8 cellular contexts compared by ENCODE assay signal in genomic region chr15:42549052-42549491, GRCh38. TPM values are rescaled to one million over a fixed set of nuclear protein-coding genes. Genes with fewer than 3 reads are reported as not detected.
DNase-seq lines count a peak whose midpoint lies in the region; ATAC-seq and TF ChIP-seq lines count a peak whose summit lies in the region.

No MANE protein-coding gene starts in this region.

- peak overlapping the region; percentile 81 for H3K4me3 ChIP-seq in astrocyte of the spinal cord (ENCODE audit: low read depth, low read length)
- peak overlapping the region; percentile 82 for H3K4me3 ChIP-seq in iPS-18a (ENCODE audit: low read length)
- peak overlapping the region; percentile 100 for H3K4me3 ChIP-seq in smooth muscle cell

- WGBS in smooth muscle cell (ENCODE audit: low lambda C conversion rate): under 1% methylated on average over 15 of the region's 15 CpGs

- in situ Hi-C loops in astrocyte of the spinal cord (cut with HindIII; ENCODE audit: low sequenced_read_pairs): no loop called here

- peak; percentile 14 for ATAC-seq in HG02623 (IDR thresholded peaks at IDR 0.05; ENCODE audit: unreplicated experiment)

- H3K79me2 ChIP-seq in smooth muscle cell (ENCODE audit: low read depth): peaks cover 58% of the 10 kb centered on the region

- TF ChIP-seq CTCF in astrocyte of the spinal cord (IDR thresholded peaks at IDR 0.05; ENCODE audit: low read depth, low read length) (no peak), smooth muscle cell (IDR thresholded peaks at IDR 0.05; ENCODE audit: borderline replicate concordance, insufficient read depth, poor library complexity, severe bottlenecking) (no peak)

- H3K9ac ChIP-seq in iPS-18a (ENCODE audit: low read length): peak overlapping the region; percentile 78
- H3K9ac ChIP-seq in smooth muscle cell (ENCODE audit: low read depth): peak overlapping the region; percentile 94

- H3K27ac ChIP-seq in iPS-18a (ENCODE audit: low read length) (peak overlapping the region; percentile 90), smooth muscle cell (ENCODE audit: low read depth) (peak overlapping the region; percentile 76)

- H3K4me1 ChIP-seq in iPS-18a (ENCODE audit: control insufficient read depth, low read depth, low read length): peaks cover 8% of the 10 kb centered on the region
- H3K4me1 ChIP-seq in smooth muscle cell (ENCODE audit: low read depth): peaks cover 16% of the 10 kb centered on the region

- H3K9me3 ChIP-seq in iPS-18a (ENCODE audit: control insufficient read depth, low read depth, low read length): no peaks in the 10 kb centered on the region
- H3K9me3 ChIP-seq in smooth muscle cell (replicated peaks; ENCODE audit: low read depth): no peaks in the 10 kb centered on the region

- peak overlapping the region; percentile 99 for H3K4me2 ChIP-seq in smooth muscle cell

- H3F3A ChIP-seq in smooth muscle cell (ENCODE audit: low read depth): peaks cover 8% of the 10 kb centered on the region

- peak; percentile 8 for DNase-seq in stimulated activated CD4-positive, alpha-beta T cell treated with anti-CD3 and anti-CD28 coated beads, Interleukin-4, amount 100 ng/mL, for 24 hours
- no peak for DNase-seq in stimulated activated CD4-positive, alpha-beta T cell treated with anti-CD3 and anti-CD28 coated beads, Interleukin-4, amount 100 ng/mL, for 4 hours
- DNase-seq in NCI-H2227 treated with DMSO at 0.1 percent for 48 hours (lab: John Stamatoyannopoulos, UW) (peak; percentile 61), astrocyte of the spinal cord (ENCODE audit: low read depth, low spot score) (no peak), smooth muscle cell (lab: John Stamatoyannopoulos, UW; ENCODE audit: unreplicated experiment) (no peak), kidney tubule cell (ENCODE audit: low spot score) (no peak)

- peaks cover 10% of the 10 kb centered on the region for H4K20me1 ChIP-seq in smooth muscle cell (ENCODE audit: low read depth)

- H3K36me3 ChIP-seq in iPS-18a (ENCODE audit: control insufficient read depth, low read depth, low read length) (peaks cover 4% of the 10 kb centered on the region), smooth muscle cell (ENCODE audit: low read depth) (peaks cover under 1% of the 10 kb centered on the region)

- H3K27me3 ChIP-seq in iPS-18a (ENCODE audit: control insufficient read depth, insufficient read depth, low read length) (no peaks in the 10 kb centered on the region), smooth muscle cell (ENCODE audit: low read depth) (no peaks in the 10 kb centered on the region)

- peak overlapping the region; percentile 100 for H2AFZ ChIP-seq in smooth muscle cell (ENCODE audit: low read depth)

RNA-seq across cellular contexts. Expression of gene HAUS2, which starts 0.4 kb away (rescaled TPM):
- total RNA-seq in smooth muscle cell: 46.5 and 88.4 TPM in 2 replicates
- 18.4 and 18.6 TPM in 2 replicates for polyA plus RNA-seq in smooth muscle cell

RNA-seq across cellular contexts. Expression of gene LRRC57, which starts 0.5 kb away (rescaled TPM):
- 16.0 and 25.1 TPM in 2 replicates for total RNA-seq in smooth muscle cell
- polyA plus RNA-seq in smooth muscle cell: 11.0 and 13.4 TPM in 2 replicates

RNA-seq across cellular contexts. Expression of gene STARD9, which starts 26.3 kb away (rescaled TPM):
- total RNA-seq in smooth muscle cell: 6.3 and 6.6 TPM in 2 replicates
- polyA plus RNA-seq in smooth muscle cell: 1.6 TPM in 2 replicates

RNA-seq across cellular contexts. Expression of gene SNAP23, which starts 53.6 kb away (rescaled TPM):
- 78.7 and 91.9 TPM in 2 replicates for total RNA-seq in smooth muscle cell
- polyA plus RNA-seq in smooth muscle cell: 71.8 and 73.8 TPM in 2 replicates

RNA-seq across cellular contexts. Expression of gene ZNF106, which starts 58.1 kb away (rescaled TPM):
- total RNA-seq in smooth muscle cell: 27.2 and 57.9 TPM in 2 replicates
- polyA plus RNA-seq in smooth muscle cell: 24.5 and 35.7 TPM in 2 replicates

Comparison
In these comparisons a context has a peak if more than half of its experiments do, and no peak if none do; other contexts are left out.
1. DNase-seq: peak in stimulated activated CD4-positive, alpha-beta T cell treated with anti-CD3 and anti-CD28 coated beads, Interleukin-4, amount 100 ng/mL, for 24 hours (single experiment) and NCI-H2227 treated with DMSO at 0.1 percent for 48 hours (single experiment); none in stimulated activated CD4-positive, alpha-beta T cell treated with anti-CD3 and anti-CD28 coated beads, Interleukin-4, amount 100 ng/mL, for 4 hours (0 of 2), astrocyte of the spinal cord (single experiment), smooth muscle cell (single experiment) and kidney tubule cell (single experiment).
2. Peak in every context shown above with its lines, with median percentiles within 50 percentile points of each other: H3K4me3 ChIP-seq.